1 cellular context compared by ENCODE assay signal in the genomic region with DNA sequence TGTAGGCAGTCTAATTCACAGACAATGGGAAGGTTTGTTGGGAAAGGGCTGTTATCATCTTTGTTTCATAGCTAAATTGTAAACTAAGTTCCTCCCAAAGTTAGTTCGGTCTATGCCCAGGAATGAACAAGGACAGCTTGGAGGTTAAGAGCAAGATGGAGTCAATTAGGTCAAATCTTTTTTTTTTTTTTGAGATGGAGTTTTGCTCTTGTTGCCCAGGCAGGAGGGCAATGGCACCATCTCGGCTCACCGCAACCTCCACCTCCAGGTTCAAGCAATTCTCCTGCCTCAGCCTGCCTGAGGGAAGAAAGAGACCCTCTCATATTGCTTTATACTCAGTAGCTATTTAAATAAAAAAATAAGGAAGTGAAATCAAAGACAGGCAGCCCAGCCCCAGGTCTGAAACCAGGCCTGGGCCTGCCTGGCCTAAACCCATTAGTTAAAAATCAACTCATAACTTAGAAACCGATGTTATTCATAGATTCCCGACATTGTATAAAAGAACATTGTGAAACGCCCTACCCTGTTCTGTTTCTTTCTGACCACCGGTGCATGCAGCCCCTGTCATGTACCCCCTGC.
TF ChIP-seq lines count a peak whose summit lies in the region.

No MANE protein-coding gene starts in this region.

TF ChIP-seq in GM23338, 12 proteins besides CTCF, POLR2A, EP300 and RAD21 (continued from another document):
- no peak for TF ChIP-seq REST (IDR thresholded peaks at IDR 0.05; ENCODE audit: unreplicated experiment)
- no peak for TF ChIP-seq STAT1 (IDR thresholded peaks at IDR 0.05; ENCODE audit: unreplicated experiment)
